In the genomic region with DNA sequence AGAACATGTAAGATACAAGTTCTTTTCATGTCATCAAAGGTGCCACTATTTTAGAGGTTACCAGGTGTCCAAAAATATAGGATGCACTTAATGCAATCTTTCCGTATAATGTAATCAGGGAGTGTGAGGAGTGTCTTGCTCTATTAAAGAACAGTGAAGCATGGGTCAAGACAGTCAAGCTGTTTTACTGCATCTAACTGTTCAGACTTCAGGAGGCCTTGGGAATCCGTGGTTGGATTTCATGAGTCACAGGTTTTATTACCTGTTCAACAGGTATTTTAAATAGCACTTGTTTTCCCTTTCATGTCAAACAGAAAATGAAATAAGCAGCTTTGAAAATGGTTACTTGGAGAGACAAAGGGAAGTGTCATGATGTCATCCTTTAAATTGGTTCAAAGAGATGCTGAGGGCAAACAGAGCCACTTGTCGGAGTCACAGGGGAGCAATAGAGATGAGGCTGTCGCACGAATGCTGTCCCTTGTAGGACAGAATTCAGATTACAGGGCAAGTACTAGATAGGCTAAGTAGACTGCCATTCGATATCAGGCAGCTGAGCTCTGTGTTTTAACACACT, we compare ENCODE assay signal across 23 cellular contexts.
DNase-seq lines count a peak whose midpoint lies in the region; ATAC-seq and TF ChIP-seq lines count a peak whose summit lies in the region.
"Had no signal": no experiment of that assay in that cellular context is flagged by ENCODE, and none has a peak within 500 bp of the region (broad histone marks: within the 10 kb centered on the region; RNA-seq: fewer than 3 reads in every experiment).

No MANE protein-coding gene starts in this region.

- ATAC-seq in GM23338: no peak
- no peak for ATAC-seq in GM19328 (IDR thresholded peaks at IDR 0.05; ENCODE audit: unreplicated experiment)
- ATAC-seq in HG03108 (IDR thresholded peaks at IDR 0.05; ENCODE audit: unreplicated experiment): no peak
- ATAC-seq: CD8-positive, alpha-beta T cell; K562; left lung had no signal

- TF ChIP-seq CTCF in GM23338 (conservative IDR thresholded peaks at IDR 0.05; ENCODE audit: low read depth in 2 of 2): no peak

- no peaks in the 10 kb centered on the region for H3K36me3 Mint-ChIP-seq in GM23338 (ENCODE audit: low read depth)
- H3K36me3 Mint-ChIP-seq: CD8-positive, alpha-beta T cell had no signal

- no peaks in the 10 kb centered on the region for H3F3A ChIP-seq in GM23338 (replicated peaks; ENCODE audit: low read depth)

- H3K4me3 ChIP-seq in GM23338: no peak overlapping the region
- H3K4me3 ChIP-seq: K562, left lung, neural progenitor cell, PC-9, suprapubic skin had no signal

- no peak overlapping the region for H3K4me3 Mint-ChIP-seq in GM23338
- H3K4me3 Mint-ChIP-seq: CD8-positive, alpha-beta T cell; HFFc6; neural progenitor cell had no signal

- H3K4me2 ChIP-seq in GM23338: no peak overlapping the region
- H3K4me2 ChIP-seq: neural progenitor cell, PC-9 had no signal

- no peak overlapping the region for H2AFZ ChIP-seq in GM23338
- H2AFZ ChIP-seq: neural progenitor cell, PC-9 had no signal

- H4K20me1 ChIP-seq in GM23338 (replicated peaks; ENCODE audit: insufficient read depth): no peaks in the 10 kb centered on the region

- H3K27me3 Mint-ChIP-seq in GM23338 (ENCODE audit: insufficient read depth, low read depth, poor library complexity): peaks cover 5% of the 10 kb centered on the region

- no peak overlapping the region for H3K27ac Mint-ChIP-seq in GM23338
- H3K27ac Mint-ChIP-seq: CD8-positive, alpha-beta T cell; HFFc6; neural progenitor cell had no signal

- H3K79me2 ChIP-seq in GM23338 (replicated peaks; ENCODE audit: insufficient read depth): no peaks in the 10 kb centered on the region

- H3K36me3 ChIP-seq in GM23338 (ENCODE audit: insufficient read depth): no peaks in the 10 kb centered on the region
- H3K36me3 ChIP-seq: left lung, neural progenitor cell, suprapubic skin, WERI-Rb-1 had no signal

- H3K4me1 ChIP-seq in GM23338 (ENCODE audit: insufficient read depth): no peaks in the 10 kb centered on the region
- H3K4me1 ChIP-seq: left lung, neural progenitor cell, suprapubic skin had no signal

- H3K27me3 ChIP-seq in GM23338 (ENCODE audit: insufficient read depth): no peaks in the 10 kb centered on the region
- H3K27me3 ChIP-seq: left lung, neural progenitor cell, suprapubic skin had no signal

- H3K9me2 ChIP-seq in GM23338 (ENCODE audit: insufficient read depth): no peaks in the 10 kb centered on the region

- DNase-seq in GM23338 (ENCODE audit: low spot score) (peak; percentile 8), NCI-H1436 treated with DMSO at 0.1 percent for 48 hours (lab: John Stamatoyannopoulos, UW) (peak; percentile 87), NCI-H774 (lab: John Stamatoyannopoulos, UW) (peak; percentile 32), left kidney (ENCODE audit: low read depth, low spot score) (peak; percentile 23)
- DNase-seq in activated CD4-positive, alpha-beta T cell treated with anti-CD3 and anti-CD28 coated beads for 48 hours: no peak
- DNase-seq: activated CD4-positive, alpha-beta T cell treated with anti-CD3 and anti-CD28 coated beads, Interleukin-2, amount 50 U/mL, for 48 hours; activated naive CD4-positive, alpha-beta T cell treated with Interleukin-2 at 50 U/mL for 16 hours; activated T-cell treated with anti-CD3 and anti-CD28 coated beads for 4 hours; CD8-positive, alpha-beta T cell; cerebellar nuclear complex; effector CD4-positive, alpha-beta T cell; HFFc6; left lung; NCI-H1048; NCI-H524 treated with DMSO at 0.1 percent for 48 hours; PC-9; T-helper 2 cell; WERI-Rb-1 had no signal

- no peak overlapping the region for H3K27ac ChIP-seq in GM23338 (ENCODE audit: low read depth)
- H3K27ac ChIP-seq: left lung, neural progenitor cell, PC-9, suprapubic skin, WERI-Rb-1 had no signal

- H3K9me3 Mint-ChIP-seq in GM23338: no peaks in the 10 kb centered on the region; the same call in 2 of the 3 replicates
- H3K9me3 Mint-ChIP-seq: CD8-positive, alpha-beta T cell had no signal

- H3K4me1 Mint-ChIP-seq in GM23338: peaks cover 3% of the 10 kb centered on the region; the same call in 2 of the 3 replicates

TF ChIP-seq in GM23338, 12 proteins besides CTCF, POLR2A, EP300 and RAD21 (continues in another document):
- TF ChIP-seq POLR2AphosphoS5 (IDR thresholded peaks at IDR 0.05; ENCODE audit: low read depth) (no peak), STAT1 (IDR thresholded peaks at IDR 0.05; ENCODE audit: unreplicated experiment) (no peak), ZNF114 (CRISPR knock-in tag; IDR thresholded peaks at IDR 0.05) (no peak), CREB1 (CRISPR knock-in tag; IDR thresholded peaks at IDR 0.05; ENCODE audit: low read depth) (no peak), ETS1 (IDR thresholded peaks at IDR 0.05) (no peak), ZNF331 (CRISPR knock-in tag; IDR thresholded peaks at IDR 0.05; ENCODE audit: low read depth) (no peak), NANOG (IDR thresholded peaks at IDR 0.05; ENCODE audit: borderline replicate concordance) (no peak), JUNB (IDR thresholded peaks at IDR 0.05; ENCODE audit: unreplicated experiment) (no peak), EZH2 (IDR thresholded peaks at IDR 0.05; ENCODE audit: low read depth, unreplicated experiment) (no peak), EZH2phosphoT487 (IDR thresholded peaks at IDR 0.05; ENCODE audit: unreplicated experiment) (no peak)
- TF ChIP-seq, protein P1, sequence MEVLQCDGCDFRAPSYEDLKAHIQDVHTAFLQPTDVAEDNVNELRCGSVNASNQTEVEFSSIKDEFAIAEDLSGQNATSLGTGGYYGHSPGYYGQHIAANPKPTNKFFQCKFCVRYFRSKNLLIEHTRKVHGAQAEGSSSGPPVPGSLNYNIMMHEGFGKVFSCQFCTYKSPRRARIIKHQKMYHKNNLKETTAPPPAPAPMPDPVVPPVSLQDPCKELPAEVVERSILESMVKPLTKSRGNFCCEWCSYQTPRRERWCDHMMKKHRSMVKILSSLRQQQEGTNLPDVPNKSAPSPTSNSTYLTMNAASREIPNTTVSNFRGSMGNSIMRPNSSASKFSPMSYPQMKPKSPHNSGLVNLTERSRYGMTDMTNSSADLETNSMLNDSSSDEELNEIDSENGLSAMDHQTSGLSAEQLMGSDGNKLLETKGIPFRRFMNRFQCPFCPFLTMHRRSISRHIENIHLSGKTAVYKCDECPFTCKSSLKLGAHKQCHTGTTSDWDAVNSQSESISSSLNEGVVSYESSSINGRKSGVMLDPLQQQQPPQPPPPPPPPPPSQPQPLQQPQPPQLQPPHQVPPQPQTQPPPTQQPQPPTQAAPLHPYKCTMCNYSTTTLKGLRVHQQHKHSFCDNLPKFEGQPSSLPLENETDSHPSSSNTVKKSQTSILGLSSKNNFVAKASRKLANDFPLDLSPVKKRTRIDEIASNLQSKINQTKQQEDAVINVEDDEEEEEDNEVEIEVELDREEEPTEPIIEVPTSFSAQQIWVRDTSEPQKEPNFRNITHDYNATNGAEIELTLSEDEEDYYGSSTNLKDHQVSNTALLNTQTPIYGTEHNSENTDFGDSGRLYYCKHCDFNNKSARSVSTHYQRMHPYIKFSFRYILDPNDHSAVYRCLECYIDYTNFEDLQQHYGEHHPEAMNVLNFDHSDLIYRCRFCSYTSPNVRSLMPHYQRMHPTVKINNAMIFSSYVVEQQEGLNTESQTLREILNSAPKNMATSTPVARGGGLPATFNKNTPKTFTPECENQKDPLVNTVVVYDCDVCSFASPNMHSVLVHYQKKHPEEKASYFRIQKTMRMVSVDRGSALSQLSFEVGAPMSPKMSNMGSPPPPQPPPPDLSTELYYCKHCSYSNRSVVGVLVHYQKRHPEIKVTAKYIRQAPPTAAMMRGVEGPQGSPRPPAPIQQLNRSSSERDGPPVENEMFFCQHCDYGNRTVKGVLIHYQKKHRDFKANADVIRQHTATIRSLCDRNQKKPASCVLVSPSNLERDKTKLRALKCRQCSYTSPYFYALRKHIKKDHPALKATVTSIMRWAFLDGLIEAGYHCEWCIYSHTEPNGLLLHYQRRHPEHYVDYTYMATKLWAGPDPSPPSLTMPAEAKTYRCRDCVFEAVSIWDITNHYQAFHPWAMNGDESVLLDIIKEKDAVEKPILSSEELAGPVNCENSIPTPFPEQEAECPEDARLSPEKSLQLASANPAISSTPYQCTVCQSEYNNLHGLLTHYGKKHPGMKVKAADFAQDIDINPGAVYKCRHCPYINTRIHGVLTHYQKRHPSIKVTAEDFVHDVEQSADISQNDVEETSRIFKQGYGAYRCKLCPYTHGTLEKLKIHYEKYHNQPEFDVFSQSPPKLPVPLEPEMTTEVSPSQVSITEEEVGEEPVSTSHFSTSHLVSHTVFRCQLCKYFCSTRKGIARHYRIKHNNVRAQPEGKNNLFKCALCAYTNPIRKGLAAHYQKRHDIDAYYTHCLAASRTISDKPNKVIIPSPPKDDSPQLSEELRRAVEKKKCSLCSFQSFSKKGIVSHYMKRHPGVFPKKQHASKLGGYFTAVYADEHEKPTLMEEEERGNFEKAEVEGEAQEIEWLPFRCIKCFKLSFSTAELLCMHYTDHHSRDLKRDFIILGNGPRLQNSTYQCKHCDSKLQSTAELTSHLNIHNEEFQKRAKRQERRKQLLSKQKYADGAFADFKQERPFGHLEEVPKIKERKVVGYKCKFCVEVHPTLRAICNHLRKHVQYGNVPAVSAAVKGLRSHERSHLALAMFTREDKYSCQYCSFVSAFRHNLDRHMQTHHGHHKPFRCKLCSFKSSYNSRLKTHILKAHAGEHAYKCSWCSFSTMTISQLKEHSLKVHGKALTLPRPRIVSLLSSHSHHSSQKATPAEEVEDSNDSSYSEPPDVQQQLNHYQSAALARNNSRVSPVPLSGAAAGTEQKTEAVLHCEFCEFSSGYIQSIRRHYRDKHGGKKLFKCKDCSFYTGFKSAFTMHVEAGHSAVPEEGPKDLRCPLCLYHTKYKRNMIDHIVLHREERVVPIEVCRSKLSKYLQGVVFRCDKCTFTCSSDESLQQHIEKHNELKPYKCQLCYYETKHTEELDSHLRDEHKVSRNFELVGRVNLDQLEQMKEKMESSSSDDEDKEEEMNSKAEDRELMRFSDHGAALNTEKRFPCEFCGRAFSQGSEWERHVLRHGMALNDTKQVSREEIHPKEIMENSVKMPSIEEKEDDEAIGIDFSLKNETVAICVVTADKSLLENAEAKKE (CRISPR knock-in tag; IDR thresholded peaks at IDR 0.05): no peak
